ENCODE assay signal across 8 cellular contexts in the genomic region with DNA sequence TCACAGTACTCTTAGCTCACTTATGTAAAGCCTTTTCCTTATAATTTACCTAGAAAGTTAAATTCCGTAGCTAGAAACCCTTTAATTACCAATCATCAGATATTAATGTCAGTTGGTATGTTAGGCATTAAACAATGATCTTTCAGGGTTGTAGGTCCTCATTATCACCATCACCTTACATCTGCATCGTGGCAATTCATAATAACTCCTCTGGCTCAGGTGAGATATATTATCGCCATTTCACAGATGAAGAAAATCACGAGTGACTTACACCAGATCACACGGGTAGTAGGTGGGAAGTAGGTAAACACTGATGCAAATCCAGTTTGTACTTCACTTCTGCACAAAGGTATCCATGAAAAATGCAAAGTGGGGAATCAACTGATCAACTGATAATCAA. TPM values are rescaled to one million over a fixed set of nuclear protein-coding genes. Genes with fewer than 3 reads are reported as not detected.
DNase-seq lines count a peak whose midpoint lies in the region; ATAC-seq and TF ChIP-seq lines count a peak whose summit lies in the region.

No MANE protein-coding gene starts in this region.

- H3K4me1 ChIP-seq in Peyer's patch (peaks cover 0 to 12% (median 2%) of the 10 kb centered on the region in 4 donors), skeletal muscle satellite cell (ENCODE audit: control insufficient read depth, insufficient read depth, low read length) (peaks cover 21% of the 10 kb centered on the region)

- H3K9me3 ChIP-seq in Peyer's patch (no peaks in the 10 kb centered on the region), skeletal muscle satellite cell (replicated peaks; ENCODE audit: low read length) (no peaks in the 10 kb centered on the region)

- peak overlapping the region; percentile 95 for H3K27ac Mint-ChIP-seq in activated T-cell treated with anti-CD3 and anti-CD28 coated beads, Interleukin-2, amount 50 U/mL, for 24 hours

- peaks cover 0 to 7% (median 0%) of the 10 kb centered on the region in 3 donors for H3K36me3 ChIP-seq in Peyer's patch
- no peaks in the 10 kb centered on the region for H3K36me3 ChIP-seq in skeletal muscle satellite cell (ENCODE audit: insufficient read depth, low read length)

- no peak for ATAC-seq in HG02571 (IDR thresholded peaks at IDR 0.05; ENCODE audit: unreplicated experiment)

- peak overlapping the region; percentile 91 for H3K4me3 Mint-ChIP-seq in activated T-cell treated with anti-CD3 and anti-CD28 coated beads, Interleukin-2, amount 50 U/mL, for 24 hours

- H3K27ac ChIP-seq in Peyer's patch = peak overlapping the region; percentile 89 to 94 (median 93)

- H3K36me3 Mint-ChIP-seq in activated T-cell treated with anti-CD3 and anti-CD28 coated beads, Interleukin-2, amount 50 U/mL, for 24 hours (ENCODE audit: low read depth) = peaks cover 30% of the 10 kb centered on the region

- TF ChIP-seq CTCF in Peyer's patch (IDR thresholded peaks at IDR 0.05) = no peak

- H3K9me3 Mint-ChIP-seq in activated T-cell treated with anti-CD3 and anti-CD28 coated beads, Interleukin-2, amount 50 U/mL, for 24 hours = no peaks in the 10 kb centered on the region

- H3K4me3 ChIP-seq in Peyer's patch (peak overlapping the region; percentile 75 to 94 (median 83)), skeletal muscle satellite cell (ENCODE audit: low read length) (peak overlapping the region; percentile 86)

- DNase-seq in activated T-cell treated with anti-CD3 and anti-CD28 coated beads, Interleukin-2, amount 50 U/mL, for 24 hours = no peak
- DNase-seq in activated T-cell treated with anti-CD3 and anti-CD28 coated beads, Interleukin-2, amount 50 U/mL, for 48 hours = no peak
- no peak for DNase-seq in Peyer's patch
- DNase-seq in fibroblast of peridontal ligament (ENCODE audit: extremely low read depth) = peak; percentile 4
- DNase-seq in effector CD8-positive, alpha-beta T cell (lab: John Stamatoyannopoulos, UW) = no peak
- DNase-seq in stimulated activated CD4-positive, alpha-beta T cell treated with anti-CD3 and anti-CD28 coated beads, Interleukin-4, amount 100 ng/mL, for 24 hours = no peak

- H3K4me2 ChIP-seq in skeletal muscle satellite cell (ENCODE audit: low read length) = peak overlapping the region; percentile 87

- H3K27me3 ChIP-seq in Peyer's patch = no peaks in the 10 kb centered on the region
- no peaks in the 10 kb centered on the region for H3K27me3 ChIP-seq in skeletal muscle satellite cell (ENCODE audit: control insufficient read depth, insufficient read depth, low read length)

- peaks cover 39% of the 10 kb centered on the region for H3K4me1 Mint-ChIP-seq in activated T-cell treated with anti-CD3 and anti-CD28 coated beads, Interleukin-2, amount 50 U/mL, for 24 hours (ENCODE audit: low read depth)

- H3K9ac ChIP-seq in skeletal muscle satellite cell (ENCODE audit: low read depth, low read length) = peak overlapping the region; percentile 89

- no peak for TF ChIP-seq POLR2A in Peyer's patch (IDR thresholded peaks at IDR 0.05)

- no peaks in the 10 kb centered on the region for H3K27me3 Mint-ChIP-seq in activated T-cell treated with anti-CD3 and anti-CD28 coated beads, Interleukin-2, amount 50 U/mL, for 24 hours

RNA-seq across cellular contexts. Expression of a gene that starts 0.6 kb away (rescaled TPM):
- total RNA-seq in Peyer's patch = 10 to 100 TPM; 15.4 to 40.4 (median 25.5) TPM
- 29.4 and 33.6 TPM in 2 replicates for total RNA-seq in skeletal muscle satellite cell (2012; rRNA removed)

RNA-seq across cellular contexts. Expression of a gene that starts 51.0 kb away (rescaled TPM):
- total RNA-seq in Peyer's patch = 10 to 100 TPM; 16.5 to 41.0 (median 20.9) TPM
- total RNA-seq in skeletal muscle satellite cell (2012; rRNA removed) = 15.9 and 16.0 TPM in 2 replicates
